Comparison of ENCODE assay signal across 8 cellular contexts in genomic region chr10:35127289-35127891, GRCh38. TPM values are rescaled to one million over a fixed set of nuclear protein-coding genes. Genes with fewer than 3 reads are reported as not detected.
DNase-seq lines count a peak whose midpoint lies in the region; ATAC-seq, FAIRE-seq and TF ChIP-seq lines count a peak whose summit lies in the region.

No MANE protein-coding gene starts in this region.

- 0 to 1% (median 0%) methylated on average over 14 to 56 of the region's 56 CpGs for WGBS in adrenal gland, 4 donors

- TF ChIP-seq POLR2A in adrenal gland (IDR thresholded peaks at IDR 0.05), result no peak
- TF ChIP-seq POLR2A in uterus (IDR thresholded peaks at IDR 0.05), result no peak

- H3K27me3 ChIP-seq in adrenal gland (no peaks in the 10 kb centered on the region), uterus (no peaks in the 10 kb centered on the region)

- H3K27ac ChIP-seq in adrenal gland (peak overlapping the region; percentile 99 to 100 (median 100)), uterus (peak overlapping the region; percentile 93 to 96)

- H3K4me3 ChIP-seq in adrenal gland (peak overlapping the region; percentile 55 to 93 (median 82)), uterus (peak overlapping the region; percentile 51 to 61)

- DNase-seq in GM04503 (ENCODE audit: low read depth) (peak; percentile 27), SW480 (ENCODE audit: low spot score) (peak; percentile 38), adrenal gland (peak; percentile 61 to 81 (median 69)), left ventricle myocardium superior (peak; percentile 77), pulmonary artery endothelial cell (ENCODE audit: low read depth, low spot score) (peak; percentile 11), uterus (peak; percentile 63 to 68), GM19239 (ENCODE audit: insufficient read length, low spot score) (no peak)

- intact Hi-C loops in adrenal gland (cut with DNase I), result no loop called here
- intact Hi-C loops in left ventricle myocardium superior (cut with micrococcal nuclease), result loop anchor here (5.0 kb wide), 1 partner anchor 70 kb away; no protein-coding TSS in a partner anchor
- intact Hi-C loops in uterus (cut with DNase I; ENCODE audit: low total_unique reads), result no loop called here

- ATAC-seq in HG03097 (IDR thresholded peaks at IDR 0.05; ENCODE audit: low FRiP score, unreplicated experiment) (peak; percentile 20), left ventricle myocardium superior (peak; percentile 4)

- no peaks in the 10 kb centered on the region for H3K36me3 ChIP-seq in adrenal gland (replicated peaks in 1 of 2)
- no peaks in the 10 kb centered on the region for H3K36me3 ChIP-seq in uterus

- H3K9me3 ChIP-seq in adrenal gland (replicated peaks in 1 of 3), result no peaks in the 10 kb centered on the region
- H3K9me3 ChIP-seq in uterus, result no peaks in the 10 kb centered on the region

- no peak for FAIRE-seq in GM19239 (lab: Jason Lieb, UNC)

- TF ChIP-seq CTCF in adrenal gland (IDR thresholded peaks at IDR 0.05), result no peak
- no peak for TF ChIP-seq CTCF in uterus (IDR thresholded peaks at IDR 0.05)

- H3K4me1 ChIP-seq in adrenal gland (replicated peaks in 1 of 2), result peaks cover 6 to 49% of the 10 kb centered on the region in 2 donors
- peaks cover 0 to 5% of the 10 kb centered on the region in 2 donors for H3K4me1 ChIP-seq in uterus

RNA-seq across cellular contexts. Expression of gene CREM, which starts 0.7 kb away (rescaled TPM):
- total RNA-seq in adrenal gland (100 to 1,000 TPM in 5 of 8 donors, 10 to 100 TPM in 3; 75.2 to 266 (median 110) TPM), left ventricle myocardium superior (50.3 TPM), pulmonary artery endothelial cell (43.8 and 56.1 TPM in 2 replicates), uterus (100 to 1,000 TPM in 1 of 4 donors, 10 to 100 TPM in 3; 35.3 to 183 (median 57.0) TPM)
- polyA plus RNA-seq in adrenal gland, result 100 to 1,000 TPM; 106 to 340 (median 136) TPM

RNA-seq across cellular contexts. Expression of gene CUL2, which starts 37.2 kb away (rescaled TPM):
- total RNA-seq in adrenal gland (10 to 100 TPM; 11.8 to 36.7 (median 26.1) TPM), left ventricle myocardium superior (40.6 TPM), pulmonary artery endothelial cell (34.0 and 50.2 TPM in 2 replicates), uterus (10 to 100 TPM in 3 of 4 donors, 1 to 10 TPM in 1; 6.4 to 43.3 (median 25.3) TPM)
- polyA plus RNA-seq in adrenal gland, result 10 to 100 TPM in 1 of 3 donors, 1 to 10 TPM in 2; 6.2 to 52.2 (median 7.3) TPM
